1 cellular context compared by ENCODE assay signal in the genomic region with DNA sequence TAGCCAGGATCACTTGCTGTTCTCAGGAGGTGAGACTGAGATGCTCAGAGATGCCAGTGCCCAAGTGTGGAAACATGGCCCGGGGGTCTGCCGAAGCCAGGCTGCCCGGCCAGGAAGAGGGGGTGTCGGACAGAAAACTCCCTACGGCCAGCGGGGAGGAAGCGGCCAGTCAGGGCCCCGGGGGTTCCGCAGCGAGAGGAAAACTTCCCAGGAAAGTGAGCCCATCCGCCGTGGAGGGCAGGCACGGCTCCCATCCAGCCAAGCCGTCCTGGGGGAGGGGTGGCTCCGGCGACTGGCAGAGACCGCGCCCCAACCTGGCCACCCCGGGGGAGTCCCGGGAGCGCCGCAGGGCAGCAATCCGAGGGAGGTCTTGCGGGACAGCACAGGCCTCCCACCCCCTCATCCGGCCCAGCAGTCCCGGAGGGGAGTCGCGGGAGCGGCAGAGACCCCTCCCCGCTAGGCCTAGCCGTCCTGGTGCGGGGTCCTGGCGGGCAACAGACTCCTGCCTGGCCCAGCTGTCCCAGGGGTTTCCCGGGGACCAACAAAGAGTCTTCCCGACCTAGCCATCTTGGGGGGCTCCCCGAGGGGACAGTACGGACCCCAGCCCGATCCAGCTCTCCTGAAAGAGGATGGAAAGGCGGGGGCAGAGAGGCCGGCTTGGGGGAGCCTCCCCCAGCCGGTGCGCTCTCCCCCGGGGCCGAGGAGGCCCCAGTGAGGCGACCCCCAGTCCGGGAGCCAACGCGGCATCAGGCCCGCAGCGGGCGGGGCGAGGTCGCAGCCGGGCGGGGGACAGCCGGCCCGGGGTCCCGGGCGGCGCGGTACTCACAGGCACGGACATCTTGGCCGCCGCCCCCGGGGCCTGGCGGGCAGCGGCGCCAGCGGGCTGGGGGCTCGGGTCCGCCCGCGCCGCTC.
TF ChIP-seq lines count a peak whose summit lies in the region.

No MANE protein-coding gene starts in this region.

TF ChIP-seq in HepG2, 621 proteins besides CTCF, POLR2A, EP300 and RAD21 (continued from another document and continues in another):
- TF ChIP-seq, protein P1, sequence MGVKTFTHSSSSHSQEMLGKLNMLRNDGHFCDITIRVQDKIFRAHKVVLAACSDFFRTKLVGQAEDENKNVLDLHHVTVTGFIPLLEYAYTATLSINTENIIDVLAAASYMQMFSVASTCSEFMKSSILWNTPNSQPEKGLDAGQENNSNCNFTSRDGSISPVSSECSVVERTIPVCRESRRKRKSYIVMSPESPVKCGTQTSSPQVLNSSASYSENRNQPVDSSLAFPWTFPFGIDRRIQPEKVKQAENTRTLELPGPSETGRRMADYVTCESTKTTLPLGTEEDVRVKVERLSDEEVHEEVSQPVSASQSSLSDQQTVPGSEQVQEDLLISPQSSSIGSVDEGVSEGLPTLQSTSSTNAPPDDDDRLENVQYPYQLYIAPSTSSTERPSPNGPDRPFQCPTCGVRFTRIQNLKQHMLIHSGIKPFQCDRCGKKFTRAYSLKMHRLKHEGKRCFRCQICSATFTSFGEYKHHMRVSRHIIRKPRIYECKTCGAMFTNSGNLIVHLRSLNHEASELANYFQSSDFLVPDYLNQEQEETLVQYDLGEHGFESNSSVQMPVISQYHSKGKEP (CRISPR knock-in tag; IDR thresholded peaks at IDR 0.05): no peak
- no peak for TF ChIP-seq STAT5B (CRISPR knock-in tag; IDR thresholded peaks at IDR 0.05)
- TF ChIP-seq ASH2L (IDR thresholded peaks at IDR 0.05; ENCODE audit: insufficient read length, low read depth, low read length): no peak
- TF ChIP-seq CREB1 (IDR thresholded peaks at IDR 0.05): no peak
- no peak for TF ChIP-seq CREB1 (CRISPR knock-in tag; IDR thresholded peaks at IDR 0.05)
- TF ChIP-seq, protein P2, sequence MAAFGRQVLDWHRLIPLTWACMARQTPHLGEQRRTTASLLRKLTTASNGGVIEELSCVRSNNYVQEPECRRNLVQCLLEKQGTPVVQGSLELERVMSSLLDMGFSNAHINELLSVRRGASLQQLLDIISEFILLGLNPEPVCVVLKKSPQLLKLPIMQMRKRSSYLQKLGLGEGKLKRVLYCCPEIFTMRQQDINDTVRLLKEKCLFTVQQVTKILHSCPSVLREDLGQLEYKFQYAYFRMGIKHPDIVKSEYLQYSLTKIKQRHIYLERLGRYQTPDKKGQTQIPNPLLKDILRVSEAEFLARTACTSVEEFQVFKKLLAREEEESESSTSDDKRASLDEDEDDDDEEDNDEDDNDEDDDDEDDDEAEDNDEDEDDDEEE (CRISPR knock-in tag; IDR thresholded peaks at IDR 0.05): 0 out of 2 replicates have a peak, but pooled peaks have one; percentile 43
- TF ChIP-seq YEATS2 (CRISPR knock-in tag; IDR thresholded peaks at IDR 0.05; ENCODE audit: borderline replicate concordance): no peak
- no peak for TF ChIP-seq ZSCAN12 (CRISPR knock-in tag; IDR thresholded peaks at IDR 0.05)
- no peak for TF ChIP-seq SMYD3 (CRISPR knock-in tag; IDR thresholded peaks at IDR 0.05)
- TF ChIP-seq, protein P3, sequence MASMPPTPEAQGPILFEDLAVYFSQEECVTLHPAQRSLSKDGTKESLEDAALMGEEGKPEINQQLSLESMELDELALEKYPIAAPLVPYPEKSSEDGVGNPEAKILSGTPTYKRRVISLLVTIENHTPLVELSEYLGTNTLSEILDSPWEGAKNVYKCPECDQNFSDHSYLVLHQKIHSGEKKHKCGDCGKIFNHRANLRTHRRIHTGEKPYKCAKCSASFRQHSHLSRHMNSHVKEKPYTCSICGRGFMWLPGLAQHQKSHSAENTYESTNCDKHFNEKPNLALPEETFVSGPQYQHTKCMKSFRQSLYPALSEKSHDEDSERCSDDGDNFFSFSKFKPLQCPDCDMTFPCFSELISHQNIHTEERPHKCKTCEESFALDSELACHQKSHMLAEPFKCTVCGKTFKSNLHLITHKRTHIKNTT (CRISPR knock-in tag; IDR thresholded peaks at IDR 0.05): no peak
- no peak for TF ChIP-seq ZNF772 (CRISPR knock-in tag; IDR thresholded peaks at IDR 0.05)
- TF ChIP-seq, protein P4, sequence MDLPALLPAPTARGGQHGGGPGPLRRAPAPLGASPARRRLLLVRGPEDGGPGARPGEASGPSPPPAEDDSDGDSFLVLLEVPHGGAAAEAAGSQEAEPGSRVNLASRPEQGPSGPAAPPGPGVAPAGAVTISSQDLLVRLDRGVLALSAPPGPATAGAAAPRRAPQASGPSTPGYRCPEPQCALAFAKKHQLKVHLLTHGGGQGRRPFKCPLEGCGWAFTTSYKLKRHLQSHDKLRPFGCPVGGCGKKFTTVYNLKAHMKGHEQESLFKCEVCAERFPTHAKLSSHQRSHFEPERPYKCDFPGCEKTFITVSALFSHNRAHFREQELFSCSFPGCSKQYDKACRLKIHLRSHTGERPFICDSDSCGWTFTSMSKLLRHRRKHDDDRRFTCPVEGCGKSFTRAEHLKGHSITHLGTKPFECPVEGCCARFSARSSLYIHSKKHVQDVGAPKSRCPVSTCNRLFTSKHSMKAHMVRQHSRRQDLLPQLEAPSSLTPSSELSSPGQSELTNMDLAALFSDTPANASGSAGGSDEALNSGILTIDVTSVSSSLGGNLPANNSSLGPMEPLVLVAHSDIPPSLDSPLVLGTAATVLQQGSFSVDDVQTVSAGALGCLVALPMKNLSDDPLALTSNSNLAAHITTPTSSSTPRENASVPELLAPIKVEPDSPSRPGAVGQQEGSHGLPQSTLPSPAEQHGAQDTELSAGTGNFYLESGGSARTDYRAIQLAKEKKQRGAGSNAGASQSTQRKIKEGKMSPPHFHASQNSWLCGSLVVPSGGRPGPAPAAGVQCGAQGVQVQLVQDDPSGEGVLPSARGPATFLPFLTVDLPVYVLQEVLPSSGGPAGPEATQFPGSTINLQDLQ (CRISPR knock-in tag; IDR thresholded peaks at IDR 0.05): no peak
- TF ChIP-seq ZSCAN25 (CRISPR knock-in tag; IDR thresholded peaks at IDR 0.05): no peak
- TF ChIP-seq ZNF749 (CRISPR knock-in tag; IDR thresholded peaks at IDR 0.05; ENCODE audit: borderline replicate concordance): no peak
- no peak for TF ChIP-seq ZNF839 (CRISPR knock-in tag; IDR thresholded peaks at IDR 0.05; ENCODE audit: borderline replicate concordance)
- TF ChIP-seq, protein P5, sequence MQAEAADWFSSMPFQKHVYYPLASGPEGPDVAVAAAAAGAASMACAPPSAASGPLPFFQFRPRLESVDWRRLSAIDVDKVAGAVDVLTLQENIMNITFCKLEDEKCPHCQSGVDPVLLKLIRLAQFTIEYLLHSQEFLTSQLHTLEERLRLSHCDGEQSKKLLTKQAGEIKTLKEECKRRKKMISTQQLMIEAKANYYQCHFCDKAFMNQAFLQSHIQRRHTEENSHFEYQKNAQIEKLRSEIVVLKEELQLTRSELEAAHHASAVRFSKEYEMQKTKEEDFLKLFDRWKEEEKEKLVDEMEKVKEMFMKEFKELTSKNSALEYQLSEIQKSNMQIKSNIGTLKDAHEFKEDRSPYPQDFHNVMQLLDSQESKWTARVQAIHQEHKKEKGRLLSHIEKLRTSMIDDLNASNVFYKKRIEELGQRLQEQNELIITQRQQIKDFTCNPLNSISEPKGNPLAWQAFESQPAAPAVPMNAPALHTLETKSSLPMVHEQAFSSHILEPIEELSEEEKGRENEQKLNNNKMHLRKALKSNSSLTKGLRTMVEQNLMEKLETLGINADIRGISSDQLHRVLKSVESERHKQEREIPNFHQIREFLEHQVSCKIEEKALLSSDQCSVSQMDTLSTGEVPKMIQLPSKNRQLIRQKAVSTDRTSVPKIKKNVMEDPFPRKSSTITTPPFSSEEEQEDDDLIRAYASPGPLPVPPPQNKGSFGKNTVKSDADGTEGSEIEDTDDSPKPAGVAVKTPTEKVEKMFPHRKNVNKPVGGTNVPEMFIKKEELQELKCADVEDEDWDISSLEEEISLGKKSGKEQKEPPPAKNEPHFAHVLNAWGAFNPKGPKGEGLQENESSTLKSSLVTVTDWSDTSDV (CRISPR knock-in tag; IDR thresholded peaks at IDR 0.05): no peak
- TF ChIP-seq, protein P6, sequence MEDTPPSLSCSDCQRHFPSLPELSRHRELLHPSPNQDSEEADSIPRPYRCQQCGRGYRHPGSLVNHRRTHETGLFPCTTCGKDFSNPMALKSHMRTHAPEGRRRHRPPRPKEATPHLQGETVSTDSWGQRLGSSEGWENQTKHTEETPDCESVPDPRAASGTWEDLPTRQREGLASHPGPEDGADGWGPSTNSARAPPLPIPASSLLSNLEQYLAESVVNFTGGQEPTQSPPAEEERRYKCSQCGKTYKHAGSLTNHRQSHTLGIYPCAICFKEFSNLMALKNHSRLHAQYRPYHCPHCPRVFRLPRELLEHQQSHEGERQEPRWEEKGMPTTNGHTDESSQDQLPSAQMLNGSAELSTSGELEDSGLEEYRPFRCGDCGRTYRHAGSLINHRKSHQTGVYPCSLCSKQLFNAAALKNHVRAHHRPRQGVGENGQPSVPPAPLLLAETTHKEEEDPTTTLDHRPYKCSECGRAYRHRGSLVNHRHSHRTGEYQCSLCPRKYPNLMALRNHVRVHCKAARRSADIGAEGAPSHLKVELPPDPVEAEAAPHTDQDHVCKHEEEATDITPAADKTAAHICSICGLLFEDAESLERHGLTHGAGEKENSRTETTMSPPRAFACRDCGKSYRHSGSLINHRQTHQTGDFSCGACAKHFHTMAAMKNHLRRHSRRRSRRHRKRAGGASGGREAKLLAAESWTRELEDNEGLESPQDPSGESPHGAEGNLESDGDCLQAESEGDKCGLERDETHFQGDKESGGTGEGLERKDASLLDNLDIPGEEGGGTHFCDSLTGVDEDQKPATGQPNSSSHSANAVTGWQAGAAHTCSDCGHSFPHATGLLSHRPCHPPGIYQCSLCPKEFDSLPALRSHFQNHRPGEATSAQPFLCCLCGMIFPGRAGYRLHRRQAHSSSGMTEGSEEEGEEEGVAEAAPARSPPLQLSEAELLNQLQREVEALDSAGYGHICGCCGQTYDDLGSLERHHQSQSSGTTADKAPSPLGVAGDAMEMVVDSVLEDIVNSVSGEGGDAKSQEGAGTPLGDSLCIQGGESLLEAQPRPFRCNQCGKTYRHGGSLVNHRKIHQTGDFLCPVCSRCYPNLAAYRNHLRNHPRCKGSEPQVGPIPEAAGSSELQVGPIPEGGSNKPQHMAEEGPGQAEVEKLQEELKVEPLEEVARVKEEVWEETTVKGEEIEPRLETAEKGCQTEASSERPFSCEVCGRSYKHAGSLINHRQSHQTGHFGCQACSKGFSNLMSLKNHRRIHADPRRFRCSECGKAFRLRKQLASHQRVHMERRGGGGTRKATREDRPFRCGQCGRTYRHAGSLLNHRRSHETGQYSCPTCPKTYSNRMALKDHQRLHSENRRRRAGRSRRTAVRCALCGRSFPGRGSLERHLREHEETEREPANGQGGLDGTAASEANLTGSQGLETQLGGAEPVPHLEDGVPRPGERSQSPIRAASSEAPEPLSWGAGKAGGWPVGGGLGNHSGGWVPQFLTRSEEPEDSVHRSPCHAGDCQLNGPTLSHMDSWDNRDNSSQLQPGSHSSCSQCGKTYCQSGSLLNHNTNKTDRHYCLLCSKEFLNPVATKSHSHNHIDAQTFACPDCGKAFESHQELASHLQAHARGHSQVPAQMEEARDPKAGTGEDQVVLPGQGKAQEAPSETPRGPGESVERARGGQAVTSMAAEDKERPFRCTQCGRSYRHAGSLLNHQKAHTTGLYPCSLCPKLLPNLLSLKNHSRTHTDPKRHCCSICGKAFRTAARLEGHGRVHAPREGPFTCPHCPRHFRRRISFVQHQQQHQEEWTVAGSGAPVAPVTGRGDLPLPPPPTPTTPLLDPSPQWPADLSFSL (CRISPR knock-in tag; IDR thresholded peaks at IDR 0.05): no peak; the same call in 1 of the 2 replicates
- no peak for TF ChIP-seq MATR3 (CRISPR knock-in tag; IDR thresholded peaks at IDR 0.05)
- TF ChIP-seq RXRA (CRISPR knock-in tag; IDR thresholded peaks at IDR 0.05): peak; percentile 26; the same call in 1 of the 2 replicates
- no peak for TF ChIP-seq ZBTB8A (CRISPR knock-in tag; IDR thresholded peaks at IDR 0.05; ENCODE audit: borderline replicate concordance, low read depth)
- TF ChIP-seq, protein P7, sequence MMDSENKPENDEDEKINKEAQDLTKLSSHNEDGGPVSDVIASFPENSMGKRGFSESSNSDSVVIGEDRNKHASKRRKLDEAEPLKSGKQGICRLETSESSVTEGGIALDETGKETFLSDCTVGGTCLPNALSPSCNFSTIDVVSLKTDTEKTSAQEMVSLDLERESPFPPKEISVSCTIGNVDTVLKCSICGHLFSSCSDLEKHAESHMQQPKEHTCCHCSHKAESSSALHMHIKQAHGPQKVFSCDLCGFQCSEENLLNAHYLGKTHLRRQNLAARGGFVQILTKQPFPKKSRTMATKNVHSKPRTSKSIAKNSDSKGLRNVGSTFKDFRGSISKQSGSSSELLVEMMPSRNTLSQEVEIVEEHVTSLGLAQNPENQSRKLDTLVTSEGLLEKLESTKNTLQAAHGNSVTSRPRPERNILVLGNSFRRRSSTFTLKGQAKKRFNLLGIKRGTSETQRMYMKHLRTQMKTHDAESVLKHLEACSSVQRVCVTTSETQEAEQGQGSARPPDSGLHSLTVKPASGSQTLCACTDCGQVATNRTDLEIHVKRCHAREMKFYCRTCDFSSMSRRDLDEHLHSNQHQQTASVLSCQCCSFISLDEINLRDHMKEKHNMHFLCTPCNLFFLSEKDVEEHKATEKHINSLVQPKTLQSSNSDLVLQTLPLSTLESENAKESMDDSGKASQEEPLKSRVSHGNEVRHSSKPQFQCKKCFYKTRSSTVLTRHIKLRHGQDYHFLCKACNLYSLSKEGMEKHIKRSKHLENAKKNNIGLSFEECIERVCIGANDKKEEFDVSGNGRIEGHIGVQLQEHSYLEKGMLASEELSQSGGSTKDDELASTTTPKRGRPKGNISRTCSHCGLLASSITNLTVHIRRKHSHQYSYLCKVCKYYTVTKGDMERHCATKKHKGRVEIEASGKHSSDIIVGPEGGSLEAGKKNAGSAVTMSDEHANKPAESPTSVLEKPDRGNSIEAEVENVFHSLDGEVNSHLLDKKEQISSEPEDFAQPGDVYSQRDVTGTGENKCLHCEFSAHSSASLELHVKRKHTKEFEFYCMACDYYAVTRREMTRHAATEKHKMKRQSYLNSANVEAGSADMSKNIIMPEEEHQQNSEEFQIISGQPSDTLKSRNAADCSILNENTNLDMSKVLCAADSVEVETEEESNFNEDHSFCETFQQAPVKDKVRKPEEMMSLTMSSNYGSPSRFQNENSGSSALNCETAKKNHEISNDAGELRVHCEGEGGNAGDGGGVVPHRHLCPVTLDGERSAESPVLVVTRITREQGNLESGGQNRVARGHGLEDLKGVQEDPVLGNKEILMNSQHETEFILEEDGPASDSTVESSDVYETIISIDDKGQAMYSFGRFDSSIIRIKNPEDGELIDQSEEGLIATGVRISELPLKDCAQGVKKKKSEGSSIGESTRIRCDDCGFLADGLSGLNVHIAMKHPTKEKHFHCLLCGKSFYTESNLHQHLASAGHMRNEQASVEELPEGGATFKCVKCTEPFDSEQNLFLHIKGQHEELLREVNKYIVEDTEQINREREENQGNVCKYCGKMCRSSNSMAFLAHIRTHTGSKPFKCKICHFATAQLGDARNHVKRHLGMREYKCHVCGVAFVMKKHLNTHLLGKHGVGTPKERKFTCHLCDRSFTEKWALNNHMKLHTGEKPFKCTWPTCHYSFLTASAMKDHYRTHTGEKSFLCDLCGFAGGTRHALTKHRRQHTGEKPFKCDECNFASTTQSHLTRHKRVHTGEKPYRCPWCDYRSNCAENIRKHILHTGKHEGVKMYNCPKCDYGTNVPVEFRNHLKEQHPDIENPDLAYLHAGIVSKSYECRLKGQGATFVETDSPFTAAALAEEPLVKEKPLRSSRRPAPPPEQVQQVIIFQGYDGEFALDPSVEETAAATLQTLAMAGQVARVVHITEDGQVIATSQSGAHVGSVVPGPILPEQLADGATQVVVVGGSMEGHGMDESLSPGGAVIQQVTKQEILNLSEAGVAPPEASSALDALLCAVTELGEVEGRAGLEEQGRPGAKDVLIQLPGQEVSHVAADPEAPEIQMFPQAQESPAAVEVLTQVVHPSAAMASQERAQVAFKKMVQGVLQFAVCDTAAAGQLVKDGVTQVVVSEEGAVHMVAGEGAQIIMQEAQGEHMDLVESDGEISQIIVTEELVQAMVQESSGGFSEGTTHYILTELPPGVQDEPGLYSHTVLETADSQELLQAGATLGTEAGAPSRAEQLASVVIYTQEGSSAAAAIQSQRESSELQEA (CRISPR knock-in tag; IDR thresholded peaks at IDR 0.05; ENCODE audit: not compliant biosample characterization): no peak
